ENCODE assay signal across 8 cellular contexts in genomic region chr14:74804219-74804825, GRCh38.
A peak's percentile ranks its signal among the peaks of the same experiment; 100 is the strongest.
DNase-seq lines count a peak whose midpoint lies in the region; ATAC-seq, FAIRE-seq and TF ChIP-seq lines count a peak whose summit lies in the region.

No MANE protein-coding gene starts in this region.

- H3K4me3 Mint-ChIP-seq in activated naive CD8-positive, alpha-beta T cell treated with anti-CD3 and anti-CD28 coated beads, Interleukin-2, amount 50 U/mL, for 24 hours, result no peak overlapping the region

- H3K9me3 Mint-ChIP-seq in activated naive CD8-positive, alpha-beta T cell treated with anti-CD3 and anti-CD28 coated beads, Interleukin-2, amount 50 U/mL, for 24 hours, result no peaks in the 10 kb centered on the region

- no peak overlapping the region for H3K27ac Mint-ChIP-seq in activated naive CD8-positive, alpha-beta T cell treated with anti-CD3 and anti-CD28 coated beads, Interleukin-2, amount 50 U/mL, for 24 hours

- DNase-seq in NCI-H510A treated with DMSO at 0.1 percent for 48 hours (lab: John Stamatoyannopoulos, UW) (peak; percentile 33), NCI-H510A (lab: John Stamatoyannopoulos, UW) (no peak), iris pigment epithelial cell (ENCODE audit: low read depth) (peak; percentile 58), urothelium cell line (ENCODE audit: low spot score) (peak; percentile 48)
- no peak for DNase-seq in activated naive CD8-positive, alpha-beta T cell treated with anti-CD3 and anti-CD28 coated beads, Interleukin-2, amount 50 U/mL, for 24 hours
- no peak for DNase-seq in activated CD4-positive, CD25-positive, alpha-beta regulatory T cell (lab: John Stamatoyannopoulos, UW)

- TF ChIP-seq CTCF in LNCAP (IDR thresholded peaks at IDR 0.05), result peak; percentile 81

- H3K4me1 Mint-ChIP-seq in activated naive CD8-positive, alpha-beta T cell treated with anti-CD3 and anti-CD28 coated beads, Interleukin-2, amount 50 U/mL, for 24 hours, result no peaks in the 10 kb centered on the region

- peaks cover 32% of the 10 kb centered on the region for H3K36me3 Mint-ChIP-seq in activated naive CD8-positive, alpha-beta T cell treated with anti-CD3 and anti-CD28 coated beads, Interleukin-2, amount 50 U/mL, for 24 hours (ENCODE audit: low read depth)

- no peaks in the 10 kb centered on the region for H3K27me3 Mint-ChIP-seq in activated naive CD8-positive, alpha-beta T cell treated with anti-CD3 and anti-CD28 coated beads, Interleukin-2, amount 50 U/mL, for 24 hours

- peak; percentile 59 for ATAC-seq in activated naive CD8-positive, alpha-beta T cell treated with anti-CD3 and anti-CD28 coated beads, Interleukin-2, amount 50 U/mL, for 24 hours
- no peak for ATAC-seq in GM19452 (IDR thresholded peaks at IDR 0.05; ENCODE audit: unreplicated experiment)

- FAIRE-seq in urothelium cell line (lab: Jason Lieb, UNC), result peak; percentile 67

Comparison
In these comparisons a context has a peak if more than half of its experiments do, and no peak if none do; other contexts are left out.
1. DNase-seq: peak in NCI-H510A treated with DMSO at 0.1 percent for 48 hours (single experiment), iris pigment epithelial cell (single experiment) and urothelium cell line (single experiment); none in NCI-H510A (single experiment), activated naive CD8-positive, alpha-beta T cell treated with anti-CD3 and anti-CD28 coated beads, Interleukin-2, amount 50 U/mL, for 24 hours (single experiment) and activated CD4-positive, CD25-positive, alpha-beta regulatory T cell (0 of 4).